Comparison of ENCODE assay signal across 8 cellular contexts in genomic region chr9:97740848-97741821, GRCh38. TPM values are rescaled to one million over a fixed set of nuclear protein-coding genes. Genes with fewer than 3 reads are reported as not detected.
DNase-seq lines count a peak whose midpoint lies in the region; ATAC-seq, FAIRE-seq and TF ChIP-seq lines count a peak whose summit lies in the region.

No MANE protein-coding gene starts in this region.

- no peaks in the 10 kb centered on the region for H3K79me2 ChIP-seq in keratinocyte (ENCODE audit: control insufficient read depth, insufficient read depth, low read length)

- H3K9me3 ChIP-seq in T-helper 17 cell (ENCODE audit: control insufficient read depth, low read length, poor library complexity, severe bottlenecking) (no peaks in the 10 kb centered on the region), keratinocyte (ENCODE audit: control insufficient read depth, low read depth, low read length) (peaks cover 2% of the 10 kb centered on the region), Caco-2 (peaks cover 7% of the 10 kb centered on the region; the same call in 1 of the 2 replicates)

- CTCF ChIA-PET in Caco-2 (lab: Charles Lee): no interaction called here

- ATAC-seq in activated CD4-positive, CD25-positive, alpha-beta regulatory T cell treated with anti-CD3 and anti-CD28 coated beads, Interleukin-2, amount 50 U/mL, for 24 hours: peak; percentile 43 to 58
- ATAC-seq in T-helper 17 cell: peak; percentile 66
- ATAC-seq in HG02970 (IDR thresholded peaks at IDR 0.05; ENCODE audit: low FRiP score, unreplicated experiment): no peak

- H3K27me3 Mint-ChIP-seq in T-helper 17 cell (peaks cover 90% of the 10 kb centered on the region), Caco-2 (ENCODE audit: insufficient read depth, unreplicated experiment) (no peaks in the 10 kb centered on the region)

- peak; percentile 39 for FAIRE-seq in keratinocyte (lab: Jason Lieb, UNC)

- DNase-seq in activated CD4-positive, CD25-positive, alpha-beta regulatory T cell (lab: John Stamatoyannopoulos, UW): no peak
- DNase-seq in T-helper 17 cell (no peak), keratinocyte (ENCODE audit: low read depth, low spot score) (no peak), Caco-2 (no peak)
- DNase-seq in central memory CD4-positive, alpha-beta T cell: peak; percentile 6
- DNase-seq in stimulated activated CD4-positive, alpha-beta T cell treated with anti-CD3 and anti-CD28 coated beads, Interleukin-1b, Interleukin-23, amount 100 ng/mL, for 24 hours (ENCODE audit: low read depth in 4 of 4, low spot score in 1 of 4): peak; percentile 4 to 36 (median 4)

- H3K4me1 ChIP-seq in keratinocyte (ENCODE audit: control insufficient read depth, extremely low read depth, insufficient read depth, low read length) (peaks cover 9% of the 10 kb centered on the region), Caco-2 (peaks cover 28% of the 10 kb centered on the region)

- H3K4me1 Mint-ChIP-seq in T-helper 17 cell: peaks cover 9% of the 10 kb centered on the region
- peaks cover 15% of the 10 kb centered on the region for H3K4me1 Mint-ChIP-seq in Caco-2 (ENCODE audit: low read depth, unreplicated experiment)

- peak overlapping the region; percentile 57 for H3K9ac ChIP-seq in keratinocyte (ENCODE audit: control insufficient read depth, extremely low read depth, insufficient read depth, low read length)

- H3K9me3 Mint-ChIP-seq in Caco-2 (ENCODE audit: unreplicated experiment): peaks cover 11% of the 10 kb centered on the region

- no peaks in the 10 kb centered on the region for H3K27me3 ChIP-seq in keratinocyte (ENCODE audit: control insufficient read depth, extremely low read depth, insufficient read depth, low read length)
- H3K27me3 ChIP-seq in Caco-2 (replicated peaks; ENCODE audit: control insufficient read depth, insufficient read depth, low read length): no peaks in the 10 kb centered on the region

- POLR2A ChIA-PET in Caco-2 (lab: Charles Lee): no interaction called here

- peak in 2 of 3 experiments; percentile 31 to 35 for TF ChIP-seq CTCF in keratinocyte (optimal IDR thresholded peaks at IDR 0.05 in 1 of 3, IDR thresholded peaks at IDR 0.05 in 1 of 3, conservative IDR thresholded peaks at IDR 0.05 in 1 of 3; ENCODE audit: extremely low read depth in 1 of 3, insufficient read depth in 2 of 3, low read length in 3 of 3)
- no peak for TF ChIP-seq CTCF in Caco-2 (IDR thresholded peaks at IDR 0.05; ENCODE audit: insufficient read depth in 1 of 2, low read depth in 1 of 2, low read length in 1 of 2, severe bottlenecking in 1 of 2, unreplicated experiment in 1 of 2)

- intact Hi-C loops in Caco-2 (cut with micrococcal nuclease; ENCODE audit: unreplicated experiment): no loop called here

- peak overlapping the region; percentile 89 for H2AFZ ChIP-seq in keratinocyte (ENCODE audit: control insufficient read depth, low read length)

- peak overlapping the region; percentile 50 for H3K27ac ChIP-seq in keratinocyte (ENCODE audit: control insufficient read depth, insufficient read depth, low read length)

- H3K27ac Mint-ChIP-seq in T-helper 17 cell: no peak overlapping the region
- no peak overlapping the region for H3K27ac Mint-ChIP-seq in Caco-2 (ENCODE audit: unreplicated experiment)

- H3K36me3 ChIP-seq in keratinocyte (ENCODE audit: control insufficient read depth in 2 of 2, extremely low read depth in 1 of 2, insufficient read depth in 2 of 2, low read length in 2 of 2): no peaks in the 10 kb centered on the region
- H3K36me3 ChIP-seq in Caco-2 (ENCODE audit: control insufficient read depth, insufficient read depth, low read length): no peaks in the 10 kb centered on the region; the same call in 1 of the 2 replicates

- H3K4me3 ChIP-seq in keratinocyte (ENCODE audit: control insufficient read depth in 2 of 3, extremely low read depth in 1 of 3, insufficient read depth in 2 of 3, low read depth in 1 of 3, low read length in 3 of 3) (peak overlapping the region in 2 of 3 experiments; percentile 41 to 43), Caco-2 (ENCODE audit: low read depth, low read length) (no peak overlapping the region)

- dilution Hi-C loops in keratinocyte (cut with MboI; ENCODE audit: extremely low pct_ligation_motif_present, low sequenced_read_pairs): no loop called here

- peak overlapping the region; percentile 74 for H3K4me3 Mint-ChIP-seq in T-helper 17 cell
- H3K4me3 Mint-ChIP-seq in Caco-2 (ENCODE audit: unreplicated experiment): no peak overlapping the region

- no TSS peak for BruUV-seq in Caco-2 (replicated peaks; lab: Mats Ljungman, UMichigan)

- no peaks in the 10 kb centered on the region for H3K9me1 ChIP-seq in keratinocyte (ENCODE audit: control insufficient read depth, extremely low read depth, insufficient read depth, low read length)

- no peaks in the 10 kb centered on the region for H4K20me1 ChIP-seq in keratinocyte (ENCODE audit: control insufficient read depth, extremely low read depth, insufficient read depth, low read length)

- peak overlapping the region; percentile 79 for H3K4me2 ChIP-seq in keratinocyte (ENCODE audit: control insufficient read depth, extremely low read depth, insufficient read depth, low read depth, low read length)

- H3K36me3 Mint-ChIP-seq in T-helper 17 cell (ENCODE audit: low read depth): peaks cover 6% of the 10 kb centered on the region
- H3K36me3 Mint-ChIP-seq in Caco-2 (ENCODE audit: insufficient read depth, unreplicated experiment): peaks cover 7% of the 10 kb centered on the region

RNA-seq across cellular contexts. Expression of gene XPA, which starts 44.0 kb away (rescaled TPM):
- total RNA-seq in T-helper 17 cell (10 to 100 TPM; 16.6 to 23.4 TPM), Caco-2 (2022) (15.6 and 18.8 TPM in 2 replicates)
- 1.9 to 4.1 TPM (median 1.9 TPM) in 3 replicates for polyA plus RNA-seq in keratinocyte
- polyA plus RNA-seq in keratinocyte (2011; ENCODE audit: low read depth): 15.5 TPM
- polyA plus RNA-seq in keratinocyte (2011; cell fraction: cytosol; rRNA removed): 2.1 and 2.3 TPM in 2 replicates
- polyA plus RNA-seq in keratinocyte (2011; cell fraction: nucleus; rRNA removed): 1.5 and 2.7 TPM in 2 replicates
- 6.3 and 8.1 TPM in 2 replicates for polyA plus RNA-seq in keratinocyte (2012; ENCODE audit: low replicate concordance)
- polyA minus RNA-seq in keratinocyte: 2.2 TPM in 1 of 3 replicates, not detected in the others
- not detected for polyA minus RNA-seq in keratinocyte (2011; cell fraction: cytosol; rRNA and poly(A)+ RNA removed)
- 1.3 and 2.5 TPM in 2 replicates for polyA minus RNA-seq in keratinocyte (2011; cell fraction: nucleus; rRNA and poly(A)+ RNA removed)

Comparison
In these comparisons a context has a peak if more than half of its experiments do, and no peak if none do; other contexts are left out.
1. DNase-seq: peak in central memory CD4-positive, alpha-beta T cell (single experiment) and stimulated activated CD4-positive, alpha-beta T cell treated with anti-CD3 and anti-CD28 coated beads, Interleukin-1b, Interleukin-23, amount 100 ng/mL, for 24 hours (4 of 4); none in activated CD4-positive, CD25-positive, alpha-beta regulatory T cell (0 of 4), T-helper 17 cell (0 of 3), keratinocyte (single experiment) and Caco-2 (0 of 2).
2. CTCF ChIP-seq: peak in keratinocyte (2 of 3); none in Caco-2 (0 of 2).